1 cellular context compared by ENCODE assay signal in genomic region chr7:48144291-48144768, GRCh38.
TF ChIP-seq lines count a peak whose summit lies in the region.

No MANE protein-coding gene starts in this region.

TF ChIP-seq in HepG2, 621 proteins besides CTCF, POLR2A, EP300 and RAD21 (continued from another document and continues in another):
- TF ChIP-seq, protein P1, sequence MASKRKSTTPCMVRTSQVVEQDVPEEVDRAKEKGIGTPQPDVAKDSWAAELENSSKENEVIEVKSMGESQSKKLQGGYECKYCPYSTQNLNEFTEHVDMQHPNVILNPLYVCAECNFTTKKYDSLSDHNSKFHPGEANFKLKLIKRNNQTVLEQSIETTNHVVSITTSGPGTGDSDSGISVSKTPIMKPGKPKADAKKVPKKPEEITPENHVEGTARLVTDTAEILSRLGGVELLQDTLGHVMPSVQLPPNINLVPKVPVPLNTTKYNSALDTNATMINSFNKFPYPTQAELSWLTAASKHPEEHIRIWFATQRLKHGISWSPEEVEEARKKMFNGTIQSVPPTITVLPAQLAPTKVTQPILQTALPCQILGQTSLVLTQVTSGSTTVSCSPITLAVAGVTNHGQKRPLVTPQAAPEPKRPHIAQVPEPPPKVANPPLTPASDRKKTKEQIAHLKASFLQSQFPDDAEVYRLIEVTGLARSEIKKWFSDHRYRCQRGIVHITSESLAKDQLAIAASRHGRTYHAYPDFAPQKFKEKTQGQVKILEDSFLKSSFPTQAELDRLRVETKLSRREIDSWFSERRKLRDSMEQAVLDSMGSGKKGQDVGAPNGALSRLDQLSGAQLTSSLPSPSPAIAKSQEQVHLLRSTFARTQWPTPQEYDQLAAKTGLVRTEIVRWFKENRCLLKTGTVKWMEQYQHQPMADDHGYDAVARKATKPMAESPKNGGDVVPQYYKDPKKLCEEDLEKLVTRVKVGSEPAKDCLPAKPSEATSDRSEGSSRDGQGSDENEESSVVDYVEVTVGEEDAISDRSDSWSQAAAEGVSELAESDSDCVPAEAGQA (IDR thresholded peaks at IDR 0.05; ENCODE audit: low read depth): no peak
- TF ChIP-seq, protein P1 (CRISPR knock-in tag; IDR thresholded peaks at IDR 0.05; ENCODE audit: borderline replicate concordance): no peak
- TF ChIP-seq, protein P2, sequence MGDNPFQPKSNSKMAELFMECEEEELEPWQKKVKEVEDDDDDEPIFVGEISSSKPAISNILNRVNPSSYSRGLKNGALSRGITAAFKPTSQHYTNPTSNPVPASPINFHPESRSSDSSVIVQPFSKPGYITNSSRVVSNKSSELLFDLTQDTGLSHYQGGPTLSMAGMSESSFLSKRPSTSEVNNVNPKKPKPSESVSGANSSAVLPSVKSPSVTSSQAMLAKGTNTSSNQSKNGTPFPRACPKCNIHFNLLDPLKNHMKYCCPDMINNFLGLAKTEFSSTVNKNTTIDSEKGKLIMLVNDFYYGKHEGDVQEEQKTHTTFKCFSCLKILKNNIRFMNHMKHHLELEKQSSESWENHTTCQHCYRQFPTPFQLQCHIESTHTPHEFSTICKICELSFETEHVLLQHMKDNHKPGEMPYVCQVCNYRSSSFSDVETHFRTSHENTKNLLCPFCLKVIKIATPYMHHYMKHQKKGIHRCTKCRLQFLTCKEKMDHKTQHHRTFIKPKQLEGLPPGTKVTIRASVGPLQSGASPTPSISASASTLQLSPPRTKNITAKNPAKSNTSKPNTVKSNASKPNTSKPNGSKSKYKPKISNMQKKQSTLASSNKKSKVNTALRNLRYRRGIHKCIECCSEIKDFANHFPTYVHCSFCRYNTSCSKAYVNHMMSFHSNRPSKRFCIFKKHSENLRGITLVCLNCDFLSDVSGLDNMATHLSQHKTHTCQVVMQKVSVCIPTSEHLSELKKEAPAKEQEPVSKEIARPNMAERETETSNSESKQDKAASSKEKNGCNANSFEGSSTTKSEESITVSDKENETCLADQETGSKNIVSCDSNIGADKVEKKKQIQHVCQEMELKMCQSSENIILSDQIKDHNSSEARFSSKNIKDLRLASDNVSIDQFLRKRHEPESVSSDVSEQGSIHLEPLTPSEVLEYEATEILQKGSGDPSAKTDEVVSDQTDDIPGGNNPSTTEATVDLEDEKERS (CRISPR knock-in tag; IDR thresholded peaks at IDR 0.05): no peak
- peak; percentile 70 for TF ChIP-seq SKI (IDR thresholded peaks at IDR 0.05; ENCODE audit: partially characterized antibody)
- TF ChIP-seq FOXK2 (IDR thresholded peaks at IDR 0.05): peak; percentile 87
- peak; percentile 52; the same call in 1 of the 2 replicates for TF ChIP-seq HDAC1 (CRISPR knock-in tag; IDR thresholded peaks at IDR 0.05)
- TF ChIP-seq ZNF343 (CRISPR knock-in tag; IDR thresholded peaks at IDR 0.05): 0 out of 2 replicates have a peak, but pooled peaks have one; percentile 46
- TF ChIP-seq ZBTB20 (CRISPR knock-in tag; IDR thresholded peaks at IDR 0.05; ENCODE audit: borderline replicate concordance, low read depth): peak; percentile 84; the same call in 1 of the 2 replicates
- TF ChIP-seq ZNF567 (CRISPR knock-in tag; IDR thresholded peaks at IDR 0.05; ENCODE audit: borderline replicate concordance): no peak; the same call in 1 of the 2 replicates
- no peak for TF ChIP-seq ZNF724P (CRISPR knock-in tag; IDR thresholded peaks at IDR 0.05; ENCODE audit: borderline replicate concordance)
- no peak for TF ChIP-seq DNMT1 (CRISPR knock-in tag; IDR thresholded peaks at IDR 0.05)
- TF ChIP-seq ZBTB7B (CRISPR knock-in tag; IDR thresholded peaks at IDR 0.05): 0 out of 2 replicates have a peak, but pooled peaks have one; percentile 20
- TF ChIP-seq STAT5B (CRISPR knock-in tag; IDR thresholded peaks at IDR 0.05): no peak
- peak; percentile 65; the same call in 1 of the 2 replicates for TF ChIP-seq ZNF841 (CRISPR knock-in tag; IDR thresholded peaks at IDR 0.05; ENCODE audit: borderline replicate concordance)
- no peak for TF ChIP-seq ZNF790 (CRISPR knock-in tag; IDR thresholded peaks at IDR 0.05; ENCODE audit: borderline replicate concordance)
- no peak for TF ChIP-seq ZBTB1 (CRISPR knock-in tag; IDR thresholded peaks at IDR 0.05; ENCODE audit: borderline replicate concordance)
- TF ChIP-seq, protein P3, sequence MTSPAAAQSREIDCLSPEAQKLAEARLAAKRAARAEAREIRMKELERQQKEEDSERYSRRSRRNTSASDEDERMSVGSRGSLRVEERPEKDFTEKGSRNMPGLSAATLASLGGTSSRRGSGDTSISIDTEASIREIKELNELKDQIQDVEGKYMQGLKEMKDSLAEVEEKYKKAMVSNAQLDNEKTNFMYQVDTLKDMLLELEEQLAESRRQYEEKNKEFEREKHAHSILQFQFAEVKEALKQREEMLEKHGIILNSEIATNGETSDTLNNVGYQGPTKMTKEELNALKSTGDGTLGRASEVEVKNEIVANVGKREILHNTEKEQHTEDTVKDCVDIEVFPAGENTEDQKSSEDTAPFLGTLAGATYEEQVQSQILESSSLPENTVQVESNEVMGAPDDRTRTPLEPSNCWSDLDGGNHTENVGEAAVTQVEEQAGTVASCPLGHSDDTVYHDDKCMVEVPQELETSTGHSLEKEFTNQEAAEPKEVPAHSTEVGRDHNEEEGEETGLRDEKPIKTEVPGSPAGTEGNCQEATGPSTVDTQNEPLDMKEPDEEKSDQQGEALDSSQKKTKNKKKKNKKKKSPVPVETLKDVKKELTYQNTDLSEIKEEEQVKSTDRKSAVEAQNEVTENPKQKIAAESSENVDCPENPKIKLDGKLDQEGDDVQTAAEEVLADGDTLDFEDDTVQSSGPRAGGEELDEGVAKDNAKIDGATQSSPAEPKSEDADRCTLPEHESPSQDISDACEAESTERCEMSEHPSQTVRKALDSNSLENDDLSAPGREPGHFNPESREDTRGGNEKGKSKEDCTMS (CRISPR knock-in tag; conservative IDR thresholded peaks at IDR 0.05): no peak
- TF ChIP-seq KLF11 (CRISPR knock-in tag; IDR thresholded peaks at IDR 0.05): peak; percentile 68
- no peak for TF ChIP-seq ZNF781 (CRISPR knock-in tag; IDR thresholded peaks at IDR 0.05; ENCODE audit: borderline replicate concordance, not compliant biosample characterization)
- peak; percentile 89 for TF ChIP-seq NCOR1 (IDR thresholded peaks at IDR 0.05; ENCODE audit: borderline replicate concordance, low read length)
- no peak for TF ChIP-seq ZNF30 (CRISPR knock-in tag; IDR thresholded peaks at IDR 0.05)
- no peak for TF ChIP-seq ZNF274 (CRISPR knock-in tag; IDR thresholded peaks at IDR 0.05)
- no peak for TF ChIP-seq ZNF530 (CRISPR knock-in tag; IDR thresholded peaks at IDR 0.05; ENCODE audit: low read depth)
- TF ChIP-seq REXO4 (CRISPR knock-in tag; IDR thresholded peaks at IDR 0.05; ENCODE audit: borderline replicate concordance): no peak
- peak; percentile 59; the same call in 1 of the 2 replicates for TF ChIP-seq ZKSCAN8 (CRISPR knock-in tag; IDR thresholded peaks at IDR 0.05; ENCODE audit: borderline replicate concordance)
- TF ChIP-seq, protein P4, sequence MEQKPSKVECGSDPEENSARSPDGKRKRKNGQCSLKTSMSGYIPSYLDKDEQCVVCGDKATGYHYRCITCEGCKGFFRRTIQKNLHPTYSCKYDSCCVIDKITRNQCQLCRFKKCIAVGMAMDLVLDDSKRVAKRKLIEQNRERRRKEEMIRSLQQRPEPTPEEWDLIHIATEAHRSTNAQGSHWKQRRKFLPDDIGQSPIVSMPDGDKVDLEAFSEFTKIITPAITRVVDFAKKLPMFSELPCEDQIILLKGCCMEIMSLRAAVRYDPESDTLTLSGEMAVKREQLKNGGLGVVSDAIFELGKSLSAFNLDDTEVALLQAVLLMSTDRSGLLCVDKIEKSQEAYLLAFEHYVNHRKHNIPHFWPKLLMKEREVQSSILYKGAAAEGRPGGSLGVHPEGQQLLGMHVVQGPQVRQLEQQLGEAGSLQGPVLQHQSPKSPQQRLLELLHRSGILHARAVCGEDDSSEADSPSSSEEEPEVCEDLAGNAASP (CRISPR knock-in tag; IDR thresholded peaks at IDR 0.05; ENCODE audit: borderline replicate concordance): peak; percentile 49
- no peak for TF ChIP-seq DMTF1 (CRISPR knock-in tag; IDR thresholded peaks at IDR 0.05)
- peak; percentile 97 for TF ChIP-seq ARID5B (CRISPR knock-in tag; IDR thresholded peaks at IDR 0.05)
- no peak for TF ChIP-seq ZNF383 (CRISPR knock-in tag; IDR thresholded peaks at IDR 0.05; ENCODE audit: borderline replicate concordance)
- no peak for TF ChIP-seq ZNF740 (CRISPR knock-in tag; IDR thresholded peaks at IDR 0.05)
- TF ChIP-seq ZNF546 (CRISPR knock-in tag; conservative IDR thresholded peaks at IDR 0.05): no peak
- TF ChIP-seq, protein P5, sequence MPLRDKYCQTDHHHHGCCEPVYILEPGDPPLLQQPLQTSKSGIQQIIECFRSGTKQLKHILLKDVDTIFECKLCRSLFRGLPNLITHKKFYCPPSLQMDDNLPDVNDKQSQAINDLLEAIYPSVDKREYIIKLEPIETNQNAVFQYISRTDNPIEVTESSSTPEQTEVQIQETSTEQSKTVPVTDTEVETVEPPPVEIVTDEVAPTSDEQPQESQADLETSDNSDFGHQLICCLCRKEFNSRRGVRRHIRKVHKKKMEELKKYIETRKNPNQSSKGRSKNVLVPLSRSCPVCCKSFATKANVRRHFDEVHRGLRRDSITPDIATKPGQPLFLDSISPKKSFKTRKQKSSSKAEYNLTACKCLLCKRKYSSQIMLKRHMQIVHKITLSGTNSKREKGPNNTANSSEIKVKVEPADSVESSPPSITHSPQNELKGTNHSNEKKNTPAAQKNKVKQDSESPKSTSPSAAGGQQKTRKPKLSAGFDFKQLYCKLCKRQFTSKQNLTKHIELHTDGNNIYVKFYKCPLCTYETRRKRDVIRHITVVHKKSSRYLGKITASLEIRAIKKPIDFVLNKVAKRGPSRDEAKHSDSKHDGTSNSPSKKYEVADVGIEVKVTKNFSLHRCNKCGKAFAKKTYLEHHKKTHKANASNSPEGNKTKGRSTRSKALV (CRISPR knock-in tag; IDR thresholded peaks at IDR 0.05): no peak
- no peak for TF ChIP-seq HOXA7 (CRISPR knock-in tag; IDR thresholded peaks at IDR 0.05)
- peak; percentile 95 for TF ChIP-seq RARA (CRISPR knock-in tag; IDR thresholded peaks at IDR 0.05)
- TF ChIP-seq JUNB (CRISPR knock-in tag; IDR thresholded peaks at IDR 0.05; ENCODE audit: borderline replicate concordance): no peak
- no peak for TF ChIP-seq SNAPC2 (CRISPR knock-in tag; IDR thresholded peaks at IDR 0.05)
- TF ChIP-seq POLR2AphosphoS5 (IDR thresholded peaks at IDR 0.05; ENCODE audit: low read depth, low read length): peak; percentile 61
